Comparison of ENCODE assay signal across 13 cellular contexts in the genomic region with DNA sequence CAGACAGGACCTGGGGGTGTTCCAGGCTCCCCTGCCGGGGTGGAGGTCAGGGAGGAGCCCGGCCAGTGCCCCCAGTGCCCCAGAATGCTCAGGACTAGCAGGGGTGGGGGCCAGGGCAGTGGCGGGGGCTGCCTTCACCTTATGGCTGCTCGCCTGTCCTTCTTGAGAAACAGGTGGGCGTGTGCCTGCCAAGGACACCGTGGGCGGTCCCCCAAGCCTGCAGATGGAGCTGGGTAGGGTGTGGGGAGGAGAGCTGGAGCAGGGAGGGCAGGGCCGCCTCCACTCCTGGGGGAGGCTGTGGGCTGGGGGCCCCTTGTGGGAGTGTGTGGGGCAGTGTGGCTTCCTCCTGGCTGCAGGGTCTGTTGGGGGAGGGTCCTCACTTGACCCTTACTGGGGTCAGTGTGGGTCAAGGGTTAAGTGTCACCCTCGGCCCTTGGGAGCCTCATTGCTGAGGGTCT.
DNase-seq lines count a peak whose midpoint lies in the region; ATAC-seq and TF ChIP-seq lines count a peak whose summit lies in the region.
"Had no signal": no experiment of that assay in that cellular context is flagged by ENCODE, and none has a peak within 500 bp of the region (broad histone marks: within the 10 kb centered on the region; RNA-seq: fewer than 3 reads in every experiment).

No MANE protein-coding gene starts in this region.

- H3K27ac ChIP-seq in Karpas-422 (ENCODE audit: low read length) (peak overlapping the region; percentile 100), brain microvascular endothelial cell (peak overlapping the region; percentile 44), stomach (peak overlapping the region in 3 of 5 donors; percentile 10 to 60 (median 22))

- ATAC-seq in left lobe of liver = peak; percentile 16
- ATAC-seq in GM21528 (IDR thresholded peaks at IDR 0.05; ENCODE audit: low FRiP score, unreplicated experiment) = no peak

- no peak for TF ChIP-seq EP300 in stomach (IDR thresholded peaks at IDR 0.05)

- in situ Hi-C loops in brain microvascular endothelial cell (cut with HindIII; ENCODE audit: low pct_ligation_motif_present, low sequenced_read_pairs) = no loop called here

- H3K9me2 ChIP-seq in Karpas-422 (replicated peaks; ENCODE audit: insufficient read depth, low read length) = no peaks in the 10 kb centered on the region

- H2AFZ ChIP-seq in Karpas-422 (ENCODE audit: low read length) = no peak overlapping the region

- peak overlapping the region; percentile 99 for H3K4me2 ChIP-seq in Karpas-422 (ENCODE audit: low read depth, low read length, poor library complexity, severe bottlenecking)

- H3K36me3 ChIP-seq in Karpas-422 (ENCODE audit: insufficient read depth, low read length) = peaks cover 5% of the 10 kb centered on the region; the same call in 1 of the 2 replicates
- H3K36me3 ChIP-seq in brain microvascular endothelial cell (replicated peaks) = no peaks in the 10 kb centered on the region
- H3K36me3 ChIP-seq in stomach = peaks cover 8 to 53% (median 44%) of the 10 kb centered on the region in 4 donors

- WGBS in stomach, 5 donors = 32 to 54% (median 40%) methylated on average over 2 to 9 of the region's 9 CpGs

- peak overlapping the region; percentile 100 for H3K9ac ChIP-seq in Karpas-422 (ENCODE audit: low read length)

- H3K27me3 ChIP-seq in Karpas-422 (ENCODE audit: low read length) (no peaks in the 10 kb centered on the region), brain microvascular endothelial cell (replicated peaks) (no peaks in the 10 kb centered on the region), stomach (no peaks in the 10 kb centered on the region)

- TF ChIP-seq CTCF in brain microvascular endothelial cell (IDR thresholded peaks at IDR 0.05; ENCODE audit: low read depth, low read length, missing control alignments) (no peak), stomach (IDR thresholded peaks at IDR 0.05) (no peak)

- no peak for TF ChIP-seq POLR2A in stomach (IDR thresholded peaks at IDR 0.05)

- H3K79me2 ChIP-seq in Karpas-422 (ENCODE audit: low read length) = peaks cover 30% of the 10 kb centered on the region

- no peaks in the 10 kb centered on the region for H3K9me3 ChIP-seq in Karpas-422 (ENCODE audit: low read length)
- H3K9me3 ChIP-seq in stomach = no peaks in the 10 kb centered on the region

- H3K4me1 ChIP-seq in Karpas-422 (ENCODE audit: low read length) (peaks cover 81% of the 10 kb centered on the region), stomach (peaks cover 25 to 39% (median 32%) of the 10 kb centered on the region in 4 donors)

- H4K20me1 ChIP-seq in Karpas-422 (ENCODE audit: insufficient read depth, low read depth, low read length) = no peaks in the 10 kb centered on the region

- DNase-seq in Karpas-422 (peak; percentile 84), brain microvascular endothelial cell (peak; percentile 34), left lobe of liver (ENCODE audit: low spot score) (no peak), stomach (peak; percentile 57), NCI-H2107 (lab: John Stamatoyannopoulos, UW) (no peak), OCI-M1 (lab: John Stamatoyannopoulos, UW) (no peak), GOT3 (lab: John Stamatoyannopoulos, UW) (no peak)
- DNase-seq: activated T-cell treated with anti-CD3 and anti-CD28 coated beads, Interleukin-2, amount 50 U/mL, for 24 hours; COR-L47; KBM-7; NCI-H446; stimulated activated CD4-positive, alpha-beta T cell treated with anti-CD3 and anti-CD28 coated beads, Interleukin-2, amount 100 ng/mL, for 24 hours had no signal

- H3K4me3 ChIP-seq in Karpas-422 (ENCODE audit: low read length) = peak overlapping the region; percentile 72
- no peak overlapping the region for H3K4me3 ChIP-seq in brain microvascular endothelial cell (ENCODE audit: low read depth, low read length)
- peak overlapping the region in 1 of 4 donors; percentile 3 for H3K4me3 ChIP-seq in stomach

- intact Hi-C loops in stomach (cut with DNase I; ENCODE audit: low total_unique reads) = no loop called here

Comparison
In these comparisons a context has a peak if more than half of its experiments do, and no peak if none do; other contexts are left out.
1. DNase-seq: peak in Karpas-422 (single experiment), brain microvascular endothelial cell (single experiment) and stomach (single experiment); none in left lobe of liver (single experiment), NCI-H2107 (single experiment), OCI-M1 (single experiment) and GOT3 (single experiment).
2. H3K27ac ChIP-seq: peak in every context shown above with its lines; median percentile 100 in Karpas-422; 44 in brain microvascular endothelial cell; 22 in stomach.